Comparison of ENCODE assay signal across 8 cellular contexts in the genomic region with DNA sequence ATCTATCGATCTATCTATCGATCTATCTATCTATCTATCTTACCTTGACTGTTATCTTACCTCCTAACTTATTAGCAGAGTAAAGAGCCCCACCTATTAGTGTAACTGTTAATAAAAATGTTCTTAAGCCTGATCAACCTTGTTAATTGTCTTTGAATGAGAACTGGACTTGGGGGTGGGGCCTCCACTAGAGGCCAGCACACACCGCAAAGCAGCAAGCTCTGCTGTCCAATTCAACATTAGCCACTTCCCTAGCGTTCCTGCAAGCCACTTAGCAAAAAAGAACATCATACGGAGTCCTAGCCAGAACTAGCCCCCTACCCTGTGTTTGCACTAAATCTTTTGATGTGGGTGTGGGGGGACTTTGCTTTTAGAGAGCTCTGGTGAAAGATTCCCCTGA.
DNase-seq lines count a peak whose midpoint lies in the region; ATAC-seq, FAIRE-seq and TF ChIP-seq lines count a peak whose summit lies in the region.

No MANE protein-coding gene starts in this region.

- no peaks in the 10 kb centered on the region for H3K4me1 Mint-ChIP-seq in nephron
- no peaks in the 10 kb centered on the region for H3K4me1 Mint-ChIP-seq in activated CD8-positive, alpha-beta T cell treated with anti-CD3 and anti-CD28 coated beads for 36 hours (ENCODE audit: low read depth)

- no peak overlapping the region for H3K27ac Mint-ChIP-seq in nephron
- no peak overlapping the region for H3K27ac Mint-ChIP-seq in activated CD8-positive, alpha-beta T cell treated with anti-CD3 and anti-CD28 coated beads for 36 hours

- peak; percentile 8 for FAIRE-seq in endometrium (lab: Jason Lieb, UNC)

- DNase-seq in EH (ENCODE audit: low read depth) (peak; percentile 28), NCI-H1092 (lab: John Stamatoyannopoulos, UW) (peak; percentile 14), dedifferentiated amniotic fluid mesenchymal stem cell (ENCODE audit: extremely low spot score) (no peak)
- DNase-seq in activated CD8-positive, alpha-beta T cell treated with anti-CD3 and anti-CD28 coated beads for 36 hours = no peak
- DNase-seq in stimulated activated CD4-positive, alpha-beta T cell treated with anti-CD3 and anti-CD28 coated beads, Interleukin-12 subunit alpha, Interleukin-12 subunit beta, amount 100 ng/mL, for 4 hours = no peak

- H3K27me3 Mint-ChIP-seq in nephron (ENCODE audit: low read depth) = peaks cover 35% of the 10 kb centered on the region
- peaks cover 16% of the 10 kb centered on the region for H3K27me3 Mint-ChIP-seq in activated CD8-positive, alpha-beta T cell treated with anti-CD3 and anti-CD28 coated beads for 36 hours

- H3K36me3 Mint-ChIP-seq in nephron (ENCODE audit: low read depth) = no peaks in the 10 kb centered on the region
- no peaks in the 10 kb centered on the region for H3K36me3 Mint-ChIP-seq in activated CD8-positive, alpha-beta T cell treated with anti-CD3 and anti-CD28 coated beads for 36 hours (ENCODE audit: low read depth)

- H3K4me3 Mint-ChIP-seq in nephron = no peak overlapping the region
- no peak overlapping the region for H3K4me3 Mint-ChIP-seq in activated CD8-positive, alpha-beta T cell treated with anti-CD3 and anti-CD28 coated beads for 36 hours

- intact Hi-C loops in activated CD8-positive, alpha-beta T cell treated with anti-CD3 and anti-CD28 coated beads for 36 hours (cut with micrococcal nuclease) = no loop called here

- CTCF ChIA-PET in activated CD8-positive, alpha-beta T cell treated with anti-CD3 and anti-CD28 coated beads for 36 hours (lab: Charles Lee) = interaction anchor here (0.7 kb wide), 1 partner anchor 15 kb away, joined by 3 read pairs; no protein-coding TSS in a partner anchor

- peak; percentile 52 to 68 (median 65) for TF ChIP-seq CTCF in nephron (IDR thresholded peaks at IDR 0.05; ENCODE audit: unreplicated experiment in 3 of 3)
- no peak for TF ChIP-seq CTCF in activated CD8-positive, alpha-beta T cell treated with anti-CD3 and anti-CD28 coated beads for 36 hours (IDR thresholded peaks at IDR 0.05)

- H3K9me3 Mint-ChIP-seq in nephron = peaks cover 3% of the 10 kb centered on the region
- no peaks in the 10 kb centered on the region for H3K9me3 Mint-ChIP-seq in activated CD8-positive, alpha-beta T cell treated with anti-CD3 and anti-CD28 coated beads for 36 hours

- ATAC-seq in esophagus mucosa = no peak
- no peak for ATAC-seq in activated CD8-positive, alpha-beta T cell treated with anti-CD3 and anti-CD28 coated beads for 36 hours

- POLR2A ChIA-PET in activated CD8-positive, alpha-beta T cell treated with anti-CD3 and anti-CD28 coated beads for 36 hours (lab: Charles Lee) = no interaction called here

Comparison
In these comparisons a context has a peak if more than half of its experiments do, and no peak if none do; other contexts are left out.
1. DNase-seq: peak in EH (single experiment) and NCI-H1092 (single experiment); none in activated CD8-positive, alpha-beta T cell treated with anti-CD3 and anti-CD28 coated beads for 36 hours (single experiment), stimulated activated CD4-positive, alpha-beta T cell treated with anti-CD3 and anti-CD28 coated beads, Interleukin-12 subunit alpha, Interleukin-12 subunit beta, amount 100 ng/mL, for 4 hours (single experiment) and dedifferentiated amniotic fluid mesenchymal stem cell (single experiment).